Comparison of ENCODE assay signal across 17 cellular contexts in the genomic region with DNA sequence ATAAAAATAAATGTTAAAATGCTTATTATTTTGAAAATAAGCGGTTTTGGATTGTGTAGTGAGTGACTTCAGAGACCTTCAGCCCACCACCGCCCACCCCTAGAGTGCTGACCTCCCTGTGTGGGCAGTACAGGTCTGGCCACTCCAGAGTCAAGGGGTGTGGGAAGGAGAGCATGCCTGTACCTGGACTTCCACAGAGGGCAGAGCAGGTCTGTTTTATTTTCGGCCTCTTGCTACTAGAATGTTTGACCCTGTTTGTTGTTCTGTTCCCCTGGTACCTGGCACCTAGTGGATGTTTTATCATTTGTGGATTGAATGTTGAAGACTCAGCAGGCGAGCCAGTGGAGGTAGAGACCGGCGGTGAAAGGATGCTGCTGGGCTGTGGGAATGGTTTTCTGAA. TPM values are rescaled to one million over a fixed set of nuclear protein-coding genes. Genes with fewer than 3 reads are reported as not detected.
DNase-seq lines count a peak whose midpoint lies in the region; ATAC-seq, FAIRE-seq and TF ChIP-seq lines count a peak whose summit lies in the region.
"Had no signal": no experiment of that assay in that cellular context is flagged by ENCODE, and none has a peak within 500 bp of the region (broad histone marks: within the 10 kb centered on the region; RNA-seq: fewer than 3 reads in every experiment).

No MANE protein-coding gene starts in this region.

- peaks cover 0 to 5% (median 0%) of the 10 kb centered on the region in 12 donors for H3K4me1 ChIP-seq in heart left ventricle
- no peaks in the 10 kb centered on the region for H3K4me1 ChIP-seq in kidney (ENCODE audit: control insufficient read depth in 1 of 2, insufficient read depth in 1 of 2, low read depth in 1 of 2, low read length in 2 of 2)
- H3K4me1 ChIP-seq: BLaER1 had no signal

- H3K9me3 ChIP-seq in heart left ventricle (no peaks in the 10 kb centered on the region), kidney (ENCODE audit: control insufficient read depth in 1 of 2, low read length in 2 of 2) (no peaks in the 10 kb centered on the region)
- H3K9me3 ChIP-seq: BLaER1 had no signal

- peak; percentile 9 for DNase-seq in Right ventricle myocardium inferior (ENCODE audit: missing footprints)
- no peak for DNase-seq in left cardiac atrium
- no peak for DNase-seq in heart left ventricle
- DNase-seq in kidney = peak; percentile 6
- DNase-seq in posterior vena cava (ENCODE audit: low spot score) = peak; percentile 24
- no peak for DNase-seq in stimulated activated CD8-positive, alpha-beta memory T cell treated with anti-CD3 and anti-CD28 coated beads, Interleukin-4, amount 100 ng/mL, for 48 hours
- DNase-seq in sciatic nerve (ENCODE audit: low spot score) = no peak
- DNase-seq: 8988T; CD4-positive, alpha-beta memory T cell; DMS153; DMS79 treated with DMSO at 0.1 percent for 48 hours; GF-D8; HCEC 1CT had no signal

- no peak overlapping the region for H3K9ac ChIP-seq in kidney (ENCODE audit: low read length in 2 of 2)
- H3K9ac ChIP-seq: BLaER1 had no signal

- H3K36me3 ChIP-seq in heart left ventricle = peaks cover 0 to 94% (median 85%) of the 10 kb centered on the region in 9 donors
- peaks cover 31 to 50% of the 10 kb centered on the region in 2 donors for H3K36me3 ChIP-seq in kidney (ENCODE audit: control insufficient read depth in 1 of 2, insufficient read depth in 2 of 2, low read length in 2 of 2)

- ATAC-seq in Right ventricle myocardium inferior = peak; percentile 57
- no peak for ATAC-seq in left cardiac atrium
- ATAC-seq in heart left ventricle = peak; percentile 38 to 72 (median 64)
- no peak for ATAC-seq in sciatic nerve
- no peak for ATAC-seq in HG02623 (IDR thresholded peaks at IDR 0.05; ENCODE audit: unreplicated experiment)
- ATAC-seq: GM23338 had no signal

- 67 to 78% (median 77%) methylated on average over 6 of the region's 6 CpGs for WGBS in heart left ventricle, 4 donors

- peak overlapping the region in 1 of 12 donors; percentile 10 for H3K27ac ChIP-seq in heart left ventricle
- H3K27ac ChIP-seq in kidney (ENCODE audit: low read depth in 2 of 2, low read length in 2 of 2) = no peak overlapping the region
- H3K27ac ChIP-seq: BLaER1 had no signal

- TF ChIP-seq CTCF in heart left ventricle (IDR thresholded peaks at IDR 0.05) = no peak
- no peak for TF ChIP-seq CTCF in kidney (IDR thresholded peaks at IDR 0.05; ENCODE audit: borderline replicate concordance, extremely low read depth, insufficient read depth)

- intact Hi-C loops in Right ventricle myocardium inferior (cut with DNase I) = no loop called here
- intact Hi-C loops in left cardiac atrium (cut with DNase I) = no loop called here
- intact Hi-C loops in heart left ventricle (cut with DNase I) = no loop called here
- intact Hi-C loops in kidney (cut with DNase I) = no loop called here
- intact Hi-C loops in posterior vena cava (cut with DNase I) = no loop called here
- intact Hi-C loops in sciatic nerve (cut with DNase I) = no loop called here

- no peaks in the 10 kb centered on the region for H3K27me3 ChIP-seq in heart left ventricle
- H3K27me3 ChIP-seq: BLaER1 had no signal

- no peak overlapping the region for H3K4me3 ChIP-seq in heart left ventricle
- no peak overlapping the region for H3K4me3 ChIP-seq in kidney (ENCODE audit: low read length in 2 of 2)
- H3K4me3 ChIP-seq: BLaER1, GM23338 had no signal

- TF ChIP-seq POLR2A in heart left ventricle (IDR thresholded peaks at IDR 0.05) = no peak

- FAIRE-seq in kidney (lab: Jason Lieb, UNC) = no peak
- FAIRE-seq: H54 had no signal

RNA-seq across cellular contexts. Expression of a gene that starts 14.3 kb away (rescaled TPM):
- total RNA-seq in Right ventricle myocardium inferior (15.2 TPM), left cardiac atrium (10 to 100 TPM; 21.6 to 23.3 TPM), heart left ventricle (10 to 100 TPM; 11.2 to 26.9 (median 14.9) TPM), kidney (67.9 TPM), posterior vena cava (10 to 100 TPM; 32.7 to 42.8 TPM), sciatic nerve (59.6 TPM)
- polyA plus RNA-seq in heart left ventricle (10 to 100 TPM; 14.0 to 19.4 TPM), kidney (ENCODE audit: insufficient read depth, low read depth, low replicate concordance) (37.8 TPM)

RNA-seq across cellular contexts. Expression of a gene that starts 14.4 kb away (rescaled TPM):
- total RNA-seq in Right ventricle myocardium inferior = 13.1 TPM
- total RNA-seq in left cardiac atrium = 10 to 100 TPM; 14.8 to 18.6 TPM
- 10 to 100 TPM in 7 of 9 donors, 1 to 10 TPM in 2; 5.5 to 20.3 (median 12.5) TPM for total RNA-seq in heart left ventricle
- polyA plus RNA-seq in heart left ventricle = 1 to 10 TPM; 8.0 to 8.2 TPM
- 33.3 TPM for total RNA-seq in kidney
- 9.2 TPM for polyA plus RNA-seq in kidney (ENCODE audit: insufficient read depth, low read depth, low replicate concordance)
- total RNA-seq in posterior vena cava = 10 to 100 TPM; 17.4 to 20.4 TPM
- total RNA-seq in sciatic nerve = 39.1 TPM

Comparison
In these comparisons a context has a peak if more than half of its experiments do, and no peak if none do; other contexts are left out.
1. ATAC-seq: peak in Right ventricle myocardium inferior (single experiment) and heart left ventricle (4 of 4); none in left cardiac atrium (0 of 2), sciatic nerve (single experiment) and HG02623 (single experiment).
2. DNase-seq: peak in Right ventricle myocardium inferior (single experiment), kidney (single experiment) and posterior vena cava (single experiment); none in left cardiac atrium (single experiment), heart left ventricle (0 of 5), stimulated activated CD8-positive, alpha-beta memory T cell treated with anti-CD3 and anti-CD28 coated beads, Interleukin-4, amount 100 ng/mL, for 48 hours (single experiment) and sciatic nerve (single experiment).